Comparison of ENCODE assay signal across 28 cellular contexts in genomic region chr20:17669306-17669931, GRCh38. TPM values are rescaled to one million over a fixed set of nuclear protein-coding genes. Genes with fewer than 3 reads are reported as not detected.
"Had no signal": no experiment of that assay in that cellular context is flagged by ENCODE, and none has a peak within 500 bp of the region (broad histone marks: within the 10 kb centered on the region; RNA-seq: fewer than 3 reads in every experiment).

No MANE protein-coding gene starts in this region.

- DNase-seq: dorsolateral prefrontal cortex; effector CD8-positive, alpha-beta T cell; heart left ventricle; hippocampal formation; kidney glomerular epithelial cell; naive thymus-derived CD4-positive, alpha-beta T cell; nephron progenitor cell; psoas muscle; retina; stimulated activated CD4-positive, alpha-beta T cell treated with anti-CD3 and anti-CD28 coated beads, Interleukin-1b, Interleukin-23, amount 100 ng/mL, for 48 hours; stimulated activated CD4-positive, alpha-beta T cell treated with anti-CD3 and anti-CD28 coated beads, Interleukin-4, amount 100 ng/mL, for 24 hours; upper lobe of right lung had no signal

- H3K27ac Mint-ChIP-seq: stimulated activated memory B cell treated with anti-CD40 and anti-IgM and Interleukin-4, amounts not matched to agents 10 μg/mL and 1 μg/mL and 100 μg/mL, for 72 hours; stimulated activated naive CD8-positive, alpha-beta T cell treated with anti-CD3 and anti-CD28 coated beads, Interleukin-15, Interleukin-2, amounts not matched to agents 100 ng/mL and 50 ng/mL, for 24 hours had no signal

- H3K9me3 ChIP-seq: heart left ventricle, psoas muscle, right lobe of liver, tibial artery, upper lobe of right lung, vagina had no signal

- H3K27me3 Mint-ChIP-seq: naive thymus-derived CD4-positive, alpha-beta T cell; stimulated activated memory B cell treated with anti-CD40 and anti-IgM and Interleukin-4, amounts not matched to agents 10 μg/mL and 1 μg/mL and 100 μg/mL, for 72 hours; stimulated activated naive CD8-positive, alpha-beta T cell treated with anti-CD3 and anti-CD28 coated beads, Interleukin-15, Interleukin-2, amounts not matched to agents 100 ng/mL and 50 ng/mL, for 24 hours had no signal

- H3K36me3 ChIP-seq: tibial artery, vagina had no signal

- H3K9me3 Mint-ChIP-seq: naive thymus-derived CD4-positive, alpha-beta T cell; nephron progenitor cell; stimulated activated memory B cell treated with anti-CD40 and anti-IgM and Interleukin-4, amounts not matched to agents 10 μg/mL and 1 μg/mL and 100 μg/mL, for 72 hours; stimulated activated naive CD8-positive, alpha-beta T cell treated with anti-CD3 and anti-CD28 coated beads, Interleukin-15, Interleukin-2, amounts not matched to agents 100 ng/mL and 50 ng/mL, for 24 hours had no signal

- FAIRE-seq: frontal cortex, islet of Langerhans had no signal

- H3K27ac ChIP-seq: heart left ventricle, psoas muscle, right lobe of liver, tibial artery, upper lobe of right lung, vagina had no signal

- H3K27me3 ChIP-seq: dorsolateral prefrontal cortex, heart left ventricle, right lobe of liver, tibial artery, upper lobe of right lung, vagina had no signal

- H3K4me3 Mint-ChIP-seq: naive thymus-derived CD4-positive, alpha-beta T cell; stimulated activated memory B cell treated with anti-CD40 and anti-IgM and Interleukin-4, amounts not matched to agents 10 μg/mL and 1 μg/mL and 100 μg/mL, for 72 hours; stimulated activated naive CD8-positive, alpha-beta T cell treated with anti-CD3 and anti-CD28 coated beads, Interleukin-15, Interleukin-2, amounts not matched to agents 100 ng/mL and 50 ng/mL, for 24 hours had no signal

- H3K4me3 ChIP-seq: dorsolateral prefrontal cortex, heart left ventricle, psoas muscle, right lobe of liver, tibial artery, upper lobe of right lung, vagina had no signal

RNA-seq across cellular contexts. Expression of gene BANF2, which starts 30.3 kb away (rescaled TPM):
- total RNA-seq: dorsolateral prefrontal cortex; fibroblast of lung; frontal cortex; glomerular endothelial cell; heart left ventricle; liver; lung microvascular endothelial cell; mesenteric fat pad; mononuclear cell; naive thymus-derived CD4-positive, alpha-beta T cell; omental fat pad; psoas muscle; right lobe of liver; temporal lobe; upper lobe of right lung; vagina had no signal
- polyA plus RNA-seq: esophagus; fibroblast of lung; heart left ventricle; liver; naive thymus-derived CD4-positive, alpha-beta T cell; psoas muscle had no signal
